In genomic region chr6:131208787-131209186, GRCh38 we compare ENCODE assay signal across 18 cellular contexts.
"Had no signal": no experiment of that assay in that cellular context is flagged by ENCODE, and none has a peak within 500 bp of the region (broad histone marks: within the 10 kb centered on the region; RNA-seq: fewer than 3 reads in every experiment).

No MANE protein-coding gene starts in this region.

- H3K4me3 Mint-ChIP-seq: dendritic cell treated with granulocyte-macrophage colony-stimulating factor and Interleukin-4, amounts not matched to agents 40 ng/mL and 50 ng/mL, for 4 days; nephron progenitor cell had no signal

- H3K36me3 ChIP-seq: breast epithelium, vagina had no signal

- H3K27me3 ChIP-seq: ascending aorta, breast epithelium, tibial nerve, vagina had no signal

- H3K27ac Mint-ChIP-seq: activated T-helper 2 cell treated with anti-CD3 and anti-CD28 coated beads, Interferon-gamma antibody, Interleukin-2, Interleukin-4, amounts not matched to agents 10 μg/mL and 5 μg/mL and 100 μg/mL, durations not matched to agents 14 hours and 24 hours and 36 hours; dendritic cell treated with granulocyte-macrophage colony-stimulating factor and Interleukin-4, amounts not matched to agents 40 ng/mL and 50 ng/mL, for 4 days; nephron progenitor cell had no signal

- H3K9me3 ChIP-seq: ascending aorta, breast epithelium, tibial nerve, vagina had no signal

- H3K4me1 ChIP-seq: ascending aorta, breast epithelium, vagina had no signal

- H3K4me3 ChIP-seq: ascending aorta, breast epithelium, skin epidermis, tibial nerve, vagina had no signal

- ATAC-seq: right cardiac atrium had no signal

- H3K27ac ChIP-seq: ascending aorta, breast epithelium, skin epidermis, tibial nerve, vagina had no signal

- DNase-seq: activated CD4-positive, alpha-beta T cell treated with anti-CD3 and anti-CD28 coated beads for 48 hours; effector memory CD4-positive, alpha-beta T cell; head of caudate nucleus; mesendoderm; nephron progenitor cell; occipital lobe; stimulated activated CD4-positive, alpha-beta T cell treated with anti-CD3 and anti-CD28 coated beads, Interleukin-15, amount 100 ng/mL, for 24 hours; stimulated activated CD4-positive, alpha-beta T cell treated with anti-CD3 and anti-CD28 coated beads, Interleukin-4, amount 100 ng/mL, for 1 hour; stimulated activated naive CD4-positive, alpha-beta T cell; T-helper 1 cell had no signal

- H3K9me3 Mint-ChIP-seq: activated T-helper 2 cell treated with anti-CD3 and anti-CD28 coated beads, Interferon-gamma antibody, Interleukin-2, Interleukin-4, amounts not matched to agents 10 μg/mL and 5 μg/mL and 100 μg/mL, durations not matched to agents 14 hours and 24 hours and 36 hours; dendritic cell treated with granulocyte-macrophage colony-stimulating factor and Interleukin-4, amounts not matched to agents 40 ng/mL and 50 ng/mL, for 4 days; nephron progenitor cell had no signal

- H3K27me3 Mint-ChIP-seq: dendritic cell treated with granulocyte-macrophage colony-stimulating factor and Interleukin-4, amounts not matched to agents 40 ng/mL and 50 ng/mL, for 4 days had no signal
